ENCODE assay signal across 14 cellular contexts in the genomic region with DNA sequence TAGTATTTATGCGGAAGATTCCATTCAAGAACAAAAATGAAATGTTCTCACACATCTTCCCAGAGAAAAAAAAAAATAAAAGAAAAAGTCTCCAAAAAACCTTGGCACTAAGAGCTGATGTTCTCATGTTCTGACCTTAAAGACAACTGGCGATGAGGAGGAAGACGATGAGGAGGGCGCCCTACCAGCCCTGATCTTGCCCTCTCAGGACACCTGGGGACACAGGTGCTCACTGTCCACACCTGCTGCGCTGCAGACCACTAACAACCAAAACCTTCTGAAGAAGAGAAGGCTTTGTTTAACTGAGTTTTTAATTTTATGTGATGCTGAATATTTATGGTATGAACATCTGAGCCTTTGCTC.
DNase-seq lines count a peak whose midpoint lies in the region; ATAC-seq and TF ChIP-seq lines count a peak whose summit lies in the region.
"Had no signal": no experiment of that assay in that cellular context is flagged by ENCODE, and none has a peak within 500 bp of the region (broad histone marks: within the 10 kb centered on the region; RNA-seq: fewer than 3 reads in every experiment).

No MANE protein-coding gene starts in this region.

- no peak for DNase-seq in activated naive CD4-positive, alpha-beta T cell treated with anti-CD3 and anti-CD28 coated beads for 36 hours
- DNase-seq in activated naive CD4-positive, alpha-beta T cell treated with Interleukin-2 at 50 U/mL for 16 hours = no peak
- no peak for DNase-seq in activated CD4-positive, alpha-beta memory T cell treated with anti-CD3 and anti-CD28 coated beads, Interleukin-2, amount 10 ng/mL, durations not matched to agents 7 days and 5 days
- DNase-seq in esophagus muscularis mucosa (ENCODE audit: extremely low spot score) = no peak
- no peak for DNase-seq in hippocampal formation (lab: John Stamatoyannopoulos, UW)
- no peak for DNase-seq in Karpas-422
- no peak for DNase-seq in erythroblast (lab: John Stamatoyannopoulos, UW)
- DNase-seq: effector CD8-positive, alpha-beta T cell; nucleus accumbens; WERI-Rb-1 had no signal

- no peaks in the 10 kb centered on the region for H3K9me2 ChIP-seq in Karpas-422 (replicated peaks; ENCODE audit: insufficient read depth, low read length)

- no peak for TF ChIP-seq EP300 in esophagus muscularis mucosa (IDR thresholded peaks at IDR 0.05)

- H3K9me3 Mint-ChIP-seq in activated naive CD4-positive, alpha-beta T cell treated with anti-CD3 and anti-CD28 coated beads for 36 hours = peaks cover 1% of the 10 kb centered on the region
- peaks cover 7% of the 10 kb centered on the region for H3K9me3 Mint-ChIP-seq in activated CD4-positive, alpha-beta memory T cell treated with anti-CD3 and anti-CD28 coated beads, Interleukin-2, amount 10 ng/mL, durations not matched to agents 7 days and 5 days
- H3K9me3 Mint-ChIP-seq in stimulated activated memory B cell treated with anti-CD40 and anti-IgM and Interleukin-4, amounts not matched to agents 10 μg/mL and 1 μg/mL and 100 μg/mL, for 72 hours = no peaks in the 10 kb centered on the region

- H3K4me3 Mint-ChIP-seq in activated naive CD4-positive, alpha-beta T cell treated with anti-CD3 and anti-CD28 coated beads for 36 hours = peak overlapping the region; percentile 69
- H3K4me3 Mint-ChIP-seq in activated CD4-positive, alpha-beta memory T cell treated with anti-CD3 and anti-CD28 coated beads, Interleukin-2, amount 10 ng/mL, durations not matched to agents 7 days and 5 days = peak overlapping the region; percentile 51
- no peak overlapping the region for H3K4me3 Mint-ChIP-seq in stimulated activated memory B cell treated with anti-CD40 and anti-IgM and Interleukin-4, amounts not matched to agents 10 μg/mL and 1 μg/mL and 100 μg/mL, for 72 hours

- no peak overlapping the region for H3K4me3 ChIP-seq in esophagus muscularis mucosa
- no peak overlapping the region for H3K4me3 ChIP-seq in Karpas-422 (ENCODE audit: low read length)
- H3K4me3 ChIP-seq: hepatocyte, suprapubic skin had no signal

- peak overlapping the region; percentile 87 for H3K27ac Mint-ChIP-seq in activated naive CD4-positive, alpha-beta T cell treated with anti-CD3 and anti-CD28 coated beads for 36 hours
- H3K27ac Mint-ChIP-seq in activated CD4-positive, alpha-beta memory T cell treated with anti-CD3 and anti-CD28 coated beads, Interleukin-2, amount 10 ng/mL, durations not matched to agents 7 days and 5 days = peak overlapping the region; percentile 81
- H3K27ac Mint-ChIP-seq in stimulated activated memory B cell treated with anti-CD40 and anti-IgM and Interleukin-4, amounts not matched to agents 10 μg/mL and 1 μg/mL and 100 μg/mL, for 72 hours = peak overlapping the region; percentile 59

- peaks cover 1% of the 10 kb centered on the region for H3K36me3 Mint-ChIP-seq in activated naive CD4-positive, alpha-beta T cell treated with anti-CD3 and anti-CD28 coated beads for 36 hours (ENCODE audit: low read depth)
- H3K36me3 Mint-ChIP-seq in activated CD4-positive, alpha-beta memory T cell treated with anti-CD3 and anti-CD28 coated beads, Interleukin-2, amount 10 ng/mL, durations not matched to agents 7 days and 5 days (ENCODE audit: low read depth) = peaks cover 30% of the 10 kb centered on the region
- H3K36me3 Mint-ChIP-seq in stimulated activated memory B cell treated with anti-CD40 and anti-IgM and Interleukin-4, amounts not matched to agents 10 μg/mL and 1 μg/mL and 100 μg/mL, for 72 hours = peaks cover 15% of the 10 kb centered on the region

- CTCF ChIA-PET in activated naive CD4-positive, alpha-beta T cell treated with anti-CD3 and anti-CD28 coated beads for 36 hours (lab: Charles Lee) = interaction anchor here (1.6 kb wide), 1 partner anchor 35 kb away, joined by 4 read pairs; no protein-coding TSS in a partner anchor
- CTCF ChIA-PET in activated CD4-positive, alpha-beta memory T cell treated with anti-CD3 and anti-CD28 coated beads, Interleukin-2, amount 10 ng/mL, durations not matched to agents 7 days and 5 days (lab: Charles Lee) = interaction anchor here (1.0 to 2.1 kb wide), 3 partner anchors 48 to 88 kb away, joined by 3 to 5 read pairs (median 4); no protein-coding TSS in a partner anchor

- no peak for TF ChIP-seq POLR2A in esophagus muscularis mucosa (IDR thresholded peaks at IDR 0.05; ENCODE audit: low read depth)
- no peak for TF ChIP-seq POLR2A in erythroblast (IDR thresholded peaks at IDR 0.05; ENCODE audit: low read length)

- H3K9ac ChIP-seq in Karpas-422 (ENCODE audit: low read length) = no peak overlapping the region

- H3K4me1 Mint-ChIP-seq in activated naive CD4-positive, alpha-beta T cell treated with anti-CD3 and anti-CD28 coated beads for 36 hours (ENCODE audit: low read depth) = peaks cover 71% of the 10 kb centered on the region
- peaks cover 61% of the 10 kb centered on the region for H3K4me1 Mint-ChIP-seq in activated CD4-positive, alpha-beta memory T cell treated with anti-CD3 and anti-CD28 coated beads, Interleukin-2, amount 10 ng/mL, durations not matched to agents 7 days and 5 days
- H3K4me1 Mint-ChIP-seq in stimulated activated memory B cell treated with anti-CD40 and anti-IgM and Interleukin-4, amounts not matched to agents 10 μg/mL and 1 μg/mL and 100 μg/mL, for 72 hours = peaks cover 47% of the 10 kb centered on the region

- no peaks in the 10 kb centered on the region for H3K9me3 ChIP-seq in esophagus muscularis mucosa
- no peaks in the 10 kb centered on the region for H3K9me3 ChIP-seq in Karpas-422 (ENCODE audit: low read length)
- H3K9me3 ChIP-seq: suprapubic skin had no signal

- no peaks in the 10 kb centered on the region for H3K27me3 Mint-ChIP-seq in activated naive CD4-positive, alpha-beta T cell treated with anti-CD3 and anti-CD28 coated beads for 36 hours (ENCODE audit: low read depth)
- no peaks in the 10 kb centered on the region for H3K27me3 Mint-ChIP-seq in activated CD4-positive, alpha-beta memory T cell treated with anti-CD3 and anti-CD28 coated beads, Interleukin-2, amount 10 ng/mL, durations not matched to agents 7 days and 5 days
- H3K27me3 Mint-ChIP-seq in stimulated activated memory B cell treated with anti-CD40 and anti-IgM and Interleukin-4, amounts not matched to agents 10 μg/mL and 1 μg/mL and 100 μg/mL, for 72 hours = peaks cover 13% of the 10 kb centered on the region

- no peaks in the 10 kb centered on the region for H3K79me2 ChIP-seq in Karpas-422 (ENCODE audit: low read length)

- 88% methylated on average over 5 of the region's 5 CpGs for WGBS in esophagus muscularis mucosa

- H3K36me3 ChIP-seq in esophagus muscularis mucosa (no peaks in the 10 kb centered on the region), Karpas-422 (ENCODE audit: insufficient read depth, low read length) (no peaks in the 10 kb centered on the region)
- H3K36me3 ChIP-seq: suprapubic skin, WERI-Rb-1 had no signal

- intact Hi-C loops in activated naive CD4-positive, alpha-beta T cell treated with anti-CD3 and anti-CD28 coated beads for 36 hours (cut with micrococcal nuclease) = loop anchor here (1.0 to 5.0 kb wide), 7 partner anchors 43 to 331 kb away; a partner anchor contains a TSS
- intact Hi-C loops in esophagus muscularis mucosa (cut with DNase I) = no loop called here

- peak overlapping the region; percentile 67 to 78 (median 70) for H3K27ac ChIP-seq in esophagus muscularis mucosa (replicated peaks in 1 of 4)
- H3K27ac ChIP-seq in Karpas-422 (ENCODE audit: low read length) = no peak overlapping the region
- H3K27ac ChIP-seq: hepatocyte, suprapubic skin, WERI-Rb-1 had no signal

- H4K20me1 ChIP-seq in Karpas-422 (ENCODE audit: insufficient read depth, low read depth, low read length) = peaks cover 33% of the 10 kb centered on the region; the same call in 1 of the 2 replicates

- no peak overlapping the region for H2AFZ ChIP-seq in Karpas-422 (ENCODE audit: low read length)
- H2AFZ ChIP-seq: hepatocyte had no signal

- H3K27me3 ChIP-seq in esophagus muscularis mucosa (no peaks in the 10 kb centered on the region), Karpas-422 (ENCODE audit: low read length) (no peaks in the 10 kb centered on the region)
- H3K27me3 ChIP-seq: hepatocyte, suprapubic skin had no signal

- POLR2A ChIA-PET in activated CD4-positive, alpha-beta memory T cell treated with anti-CD3 and anti-CD28 coated beads, Interleukin-2, amount 10 ng/mL, durations not matched to agents 7 days and 5 days (lab: Charles Lee) = interaction anchor here (1.1 to 2.3 kb wide), 11 partner anchors 11 to 153 kb away, joined by 3 to 15 read pairs (median 6); no protein-coding TSS in a partner anchor

- peaks cover 45 to 84% (median 84%) of the 10 kb centered on the region in 4 donors for H3K4me1 ChIP-seq in esophagus muscularis mucosa
- no peaks in the 10 kb centered on the region for H3K4me1 ChIP-seq in Karpas-422 (ENCODE audit: low read length)

- H3K4me2 ChIP-seq in Karpas-422 (ENCODE audit: low read depth, low read length, poor library complexity, severe bottlenecking) = no peak overlapping the region
- H3K4me2 ChIP-seq: hepatocyte had no signal

- TF ChIP-seq CTCF in esophagus muscularis mucosa (IDR thresholded peaks at IDR 0.05) = no peak

- ATAC-seq in stimulated activated memory B cell treated with anti-CD40 and anti-IgM and Interleukin-4, amounts not matched to agents 10 μg/mL and 1 μg/mL and 100 μg/mL, for 72 hours = no peak
- ATAC-seq: sciatic nerve had no signal
